ENCODE assay signal across 28 cellular contexts in genomic region chr2:64889803-64890202, GRCh38.
DNase-seq lines count a peak whose midpoint lies in the region; ATAC-seq and TF ChIP-seq lines count a peak whose summit lies in the region.
"Had no signal": no experiment of that assay in that cellular context is flagged by ENCODE, and none has a peak within 500 bp of the region (broad histone marks: within the 10 kb centered on the region; RNA-seq: fewer than 3 reads in every experiment).

No MANE protein-coding gene starts in this region.

- in situ Hi-C loops in SK-MEL-5 (cut with HindIII; ENCODE audit: low pct_unique_long_range_greater_than_20kb, low sequenced_read_pairs) = no loop called here

- H3K4me1 Mint-ChIP-seq in neural crest cell = peaks cover 14% of the 10 kb centered on the region
- H3K4me1 Mint-ChIP-seq: B cell; CD14-positive monocyte; CD4-positive, alpha-beta memory T cell; CD4-positive, CD25-positive, alpha-beta regulatory T cell; CD8-positive, alpha-beta memory T cell had no signal

- H3K27me3 Mint-ChIP-seq in neural crest cell (ENCODE audit: low read depth) = peaks cover 14% of the 10 kb centered on the region
- H3K27me3 Mint-ChIP-seq: B cell had no signal

- DNase-seq in SK-MEL-5 (ENCODE audit: low read depth, low spot score) = peak; percentile 64
- peak; percentile 56 for DNase-seq in foreskin melanocyte
- DNase-seq in neural crest cell (ENCODE audit: low read depth, low spot score) = no peak
- no peak for DNase-seq in dedifferentiated amniotic fluid mesenchymal stem cell (ENCODE audit: extremely low spot score)
- DNase-seq: 8988T; ACHN; AML-193; BE2C; C1 segment of cervical spinal cord; Caco-2; Calu3; CD4-positive, alpha-beta memory T cell; CD4-positive, alpha-beta T cell; CD4-positive, CD25-positive, alpha-beta regulatory T cell; CD8-positive, alpha-beta memory T cell; CD8-positive, alpha-beta T cell; COR-L47; DMS 273 treated with DMSO at 0.1 percent for 48 hours; DMS153; DMS53; DMS79; DMS79 treated with DMSO at 0.1 percent for 48 hours; DND-41; EL had no signal

- no peak overlapping the region for H3K27ac Mint-ChIP-seq in neural crest cell (ENCODE audit: unreplicated experiment)
- H3K27ac Mint-ChIP-seq: B cell; CD14-positive monocyte; CD4-positive, alpha-beta memory T cell; CD4-positive, alpha-beta T cell; CD4-positive, CD25-positive, alpha-beta regulatory T cell; CD8-positive, alpha-beta T cell had no signal

- TF ChIP-seq CTCF in neural crest cell (conservative IDR thresholded peaks at IDR 0.05) = no peak

- peaks cover 13% of the 10 kb centered on the region for H3K9me3 Mint-ChIP-seq in neural crest cell

- peaks cover 11% of the 10 kb centered on the region for H3K36me3 Mint-ChIP-seq in neural crest cell (ENCODE audit: low read depth)
- H3K36me3 Mint-ChIP-seq: CD14-positive monocyte; CD4-positive, CD25-positive, alpha-beta regulatory T cell; CD8-positive, alpha-beta T cell had no signal

- peak overlapping the region; percentile 31 for H3K4me3 Mint-ChIP-seq in neural crest cell
- H3K4me3 Mint-ChIP-seq: B cell; CD14-positive monocyte; CD4-positive, alpha-beta memory T cell; CD4-positive, alpha-beta T cell; CD4-positive, CD25-positive, alpha-beta regulatory T cell; CD8-positive, alpha-beta memory T cell; CD8-positive, alpha-beta T cell had no signal

- ATAC-seq in HG02840 (IDR thresholded peaks at IDR 0.05; ENCODE audit: low FRiP score, unreplicated experiment) (no peak), HG02571 (IDR thresholded peaks at IDR 0.05; ENCODE audit: unreplicated experiment) (no peak)
- ATAC-seq: CD8-positive, alpha-beta T cell had no signal

Comparison
In these comparisons a context has a peak if more than half of its experiments do, and no peak if none do; other contexts are left out.
1. DNase-seq: peak in SK-MEL-5 (single experiment) and foreskin melanocyte (single experiment); none in neural crest cell (single experiment) and dedifferentiated amniotic fluid mesenchymal stem cell (single experiment).